Comparison of ENCODE assay signal across 31 cellular contexts in genomic region chrX:123740006-123740405, GRCh38. TPM values are rescaled to one million over a fixed set of nuclear protein-coding genes. Genes with fewer than 3 reads are reported as not detected.
A peak's percentile ranks its signal among the peaks of the same experiment; 100 is the strongest.
DNase-seq lines count a peak whose midpoint lies in the region; ATAC-seq, FAIRE-seq and TF ChIP-seq lines count a peak whose summit lies in the region.
"Had no signal": no experiment of that assay in that cellular context is flagged by ENCODE, and none has a peak within 500 bp of the region (broad histone marks: within the 10 kb centered on the region; RNA-seq: fewer than 3 reads in every experiment).

No MANE protein-coding gene starts in this region.

- no peak overlapping the region for H2BK120ac ChIP-seq in H1 (replicated peaks; ENCODE audit: low read depth, low read length)

- H2AFZ ChIP-seq in H1 (ENCODE audit: low read length): no peak overlapping the region; the same call in 1 of the 2 replicates
- H2AFZ ChIP-seq: parathyroid adenoma had no signal

- no peak overlapping the region for H3K4ac ChIP-seq in H1 (replicated peaks; ENCODE audit: insufficient read length, low read depth, low read length)

- TF ChIP-seq EP300 in H1 (IDR thresholded peaks at IDR 0.05; ENCODE audit: borderline replicate concordance in 1 of 2, low read depth in 2 of 2, low read length in 2 of 2): no peak

- H3K4me2 ChIP-seq in H1 (ENCODE audit: insufficient read depth in 1 of 2, low read depth in 2 of 2, low read length in 2 of 2): no peak overlapping the region
- H3K4me2 ChIP-seq: BLaER1 had no signal

- WGBS in H1 (ENCODE audit: extremely low coverage in 1 of 2, insufficient coverage in 1 of 2, insufficient read length in 1 of 2, insufficient replicate concordance in 2 of 2, low coverage in 1 of 2, low lambda C conversion rate in 2 of 2, missing lambda C conversion rate in 1 of 2), 2 experiments: 19% methylated on average over 1 of the region's 1 CpG; no CpG with 5 or more reads in 1 of the 2 experiments

- no peak overlapping the region for H2BK12ac ChIP-seq in H1 (ENCODE audit: low read depth, low read length)

- H3K18ac ChIP-seq in H1 (ENCODE audit: extremely low read depth, low read length): no peak overlapping the region

- H3K23me2 ChIP-seq in H1 (ENCODE audit: low read depth, low read length): no peaks in the 10 kb centered on the region

- no peak overlapping the region for H3K14ac ChIP-seq in H1 (ENCODE audit: insufficient read length)

- no peaks in the 10 kb centered on the region for H3K79me2 ChIP-seq in H1 (ENCODE audit: control insufficient read depth in 1 of 2, insufficient read depth in 2 of 2, low read length in 2 of 2)
- H3K79me2 ChIP-seq: parathyroid adenoma had no signal

- no peak overlapping the region for H4K8ac ChIP-seq in H1 (ENCODE audit: extremely low read depth, insufficient read depth, low read length)

- H3K23ac ChIP-seq in H1 (ENCODE audit: insufficient read length): no peak overlapping the region

- no peak overlapping the region for H2BK15ac ChIP-seq in H1 (ENCODE audit: low read length)

- H3K9ac ChIP-seq in H1 (replicated peaks in 1 of 4; ENCODE audit: extremely low read depth in 1 of 4, low read depth in 3 of 4, low read length in 3 of 4): no peak overlapping the region
- H3K9ac ChIP-seq: BLaER1, parathyroid adenoma had no signal

- TF ChIP-seq CTCF in GM12872 (IDR thresholded peaks at IDR 0.05; ENCODE audit: insufficient read depth, low read depth, low read length) (peak; percentile 32; the same call in 1 of the 3 replicates), HEK293 (tag by site-specific recombination; IDR thresholded peaks at IDR 0.05) (no peak), H1 (IDR thresholded peaks at IDR 0.05; ENCODE audit: control extremely low read depth in 1 of 3, insufficient read depth in 1 of 3, low read depth in 1 of 3, low read length in 3 of 3) (peak in 1 of 3 experiments; percentile 30; a peak in 1 of 4 replicates)

- H2AK5ac ChIP-seq in H1 (ENCODE audit: low read depth, low read length): no peak overlapping the region

- peak; percentile 36 for FAIRE-seq in H1 (lab: Jason Lieb, UNC)
- FAIRE-seq: GM19239, H54, keratinocyte, TTC549 had no signal

- no peaks in the 10 kb centered on the region for H3K79me1 ChIP-seq in H1 (ENCODE audit: low read depth, low read length)

- 0 out of 2 replicates have a peak, but pooled peaks cover 3% of the 10 kb centered on the region for H3K4me1 ChIP-seq in HEK293 (ENCODE audit: control insufficient read depth, insufficient read depth, low read length)
- H3K4me1 ChIP-seq in H1 (replicated peaks in 1 of 4; ENCODE audit: control insufficient read depth in 3 of 4, insufficient read depth in 4 of 4, low read length in 3 of 4): peaks cover 0 to 3% (median 0%) of the 10 kb centered on the region in 4 experiments; a peak in 2 of 7 replicates
- H3K4me1 ChIP-seq: parathyroid adenoma, suprapubic skin had no signal

- H3K36me3 ChIP-seq in HEK293 (ENCODE audit: control insufficient read depth in 2 of 2, insufficient read depth in 1 of 2, low read length in 2 of 2) (no peaks in the 10 kb centered on the region), H1 (ENCODE audit: control insufficient read depth in 2 of 4, insufficient read depth in 4 of 4, low read length in 3 of 4) (no peaks in the 10 kb centered on the region)
- H3K36me3 ChIP-seq: BLaER1, suprapubic skin had no signal

- TF ChIP-seq POLR2A in H1 (IDR thresholded peaks at IDR 0.05; ENCODE audit: control extremely low read depth in 1 of 2, low read depth in 2 of 2, low read length in 2 of 2): no peak

- DNase-seq in NCI-H82 (lab: John Stamatoyannopoulos, UW) (peak; percentile 77), H1 (ENCODE audit: low read depth in 1 of 2, low spot score in 2 of 2) (no peak), NCI-H2196 treated with DMSO at 0.1 percent for 48 hours (lab: John Stamatoyannopoulos, UW; ENCODE audit: unreplicated experiment) (no peak)
- DNase-seq: activated CD4-positive, alpha-beta T cell treated with anti-CD3 and anti-CD28 coated beads, Interleukin-2, amount 50 U/mL, for 48 hours; activated naive CD8-positive, alpha-beta T cell treated with anti-CD3 and anti-CD28 coated beads, Interleukin-2, amount 50 U/mL, for 24 hours; activated T-cell treated with anti-CD3 and anti-CD28 coated beads, Interleukin-2, amount 50 U/mL, for 72 hours; central memory CD4-positive, alpha-beta T cell; DMS153; glutamatergic neuron; left ventricle myocardium superior; NCI-H1092; NCI-H187 treated with DMSO at 0.1 percent for 48 hours; NCI-H2227 treated with DMSO at 0.1 percent for 48 hours; NCI-H748 treated with DMSO at 0.1 percent for 48 hours; right cardiac atrium; stimulated activated CD4-positive, alpha-beta T cell treated with anti-CD3 and anti-CD28 coated beads, Interleukin-1b, Interleukin-23, amount 100 ng/mL, for 48 hours; stimulated activated naive CD4-positive, alpha-beta T cell treated with Interleukin-2 at 50 U/mL for 16 hours had no signal

- H4K5ac ChIP-seq in H1 (ENCODE audit: insufficient read length, low read depth, low read length): no peak overlapping the region

- no peak overlapping the region for H3K56ac ChIP-seq in H1 (replicated peaks; ENCODE audit: insufficient read length, low read depth, low read length)

- CTCF ChIA-PET in HEK293 (lab: Yijun Ruan, JAX) (interaction anchor here (0.7 to 1.1 kb wide), 2 partner anchors 38 to 115 kb away, joined by 3 to 4 read pairs; no protein-coding TSS in a partner anchor), H1 (lab: Charles Lee; ENCODE audit: partially characterized antibody) (interaction anchor here (1.0 to 1.7 kb wide), 4 partner anchors 10 to 188 kb away, joined by 3 to 4 read pairs (median 3); no protein-coding TSS in a partner anchor)

- no peak overlapping the region for H2BK20ac ChIP-seq in H1 (ENCODE audit: low read length)

- H3K4me3 ChIP-seq in HEK293 (ENCODE audit: low read depth, low read length): no peak overlapping the region
- H3K4me3 ChIP-seq in H1 (ENCODE audit: extremely low read depth in 1 of 4, insufficient read depth in 2 of 4, low read depth in 3 of 4, low read length in 4 of 4): no peak overlapping the region
- H3K4me3 ChIP-seq: BLaER1, SK-N-MC, suprapubic skin had no signal

- POLR2A ChIA-PET in HEK293 (lab: Yijun Ruan, JAX) (no interaction called here), H1 (lab: Charles Lee; ENCODE audit: partially characterized antibody) (interaction anchor here (1.1 kb wide), 1 partner anchor 8 kb away, joined by 3 read pairs; no protein-coding TSS in a partner anchor)

- H4K20me1 ChIP-seq in H1 (replicated peaks in 1 of 2; ENCODE audit: control insufficient read depth in 1 of 2, insufficient read depth in 2 of 2, low read length in 2 of 2): no peaks in the 10 kb centered on the region
- H4K20me1 ChIP-seq: BLaER1 had no signal

- H3K9me3 ChIP-seq in HEK293 (ENCODE audit: control insufficient read depth, insufficient read depth, low read depth, low read length) (no peaks in the 10 kb centered on the region), H1 (ENCODE audit: insufficient read depth in 2 of 2, low read depth in 1 of 2, low read length in 1 of 2) (no peaks in the 10 kb centered on the region)
- H3K9me3 ChIP-seq: BLaER1, suprapubic skin had no signal

- H2BK5ac ChIP-seq in H1 (ENCODE audit: low read depth, low read length): no peak overlapping the region

- ATAC-seq in GM21717 (IDR thresholded peaks at IDR 0.05; ENCODE audit: unreplicated experiment) (no peak), GM18519 (IDR thresholded peaks at IDR 0.05; ENCODE audit: low FRiP score, unreplicated experiment) (no peak), HG03175 (IDR thresholded peaks at IDR 0.05; ENCODE audit: unreplicated experiment) (no peak)
- ATAC-seq: activated naive CD8-positive, alpha-beta T cell treated with anti-CD3 and anti-CD28 coated beads, Interleukin-2, amount 50 U/mL, for 24 hours; activated T-cell treated with anti-CD3 and anti-CD28 coated beads, Interleukin-2, amount 50 U/mL, for 72 hours; left ventricle myocardium superior; right cardiac atrium had no signal

- no peak overlapping the region for H4K91ac ChIP-seq in H1 (replicated peaks; ENCODE audit: insufficient read length, low read length)

- no peaks in the 10 kb centered on the region for H3K27me3 ChIP-seq in H1 (replicated peaks in 1 of 4; ENCODE audit: control insufficient read depth in 3 of 4, extremely low read depth in 1 of 4, insufficient read depth in 3 of 4, low read length in 3 of 4)
- H3K27me3 ChIP-seq: BLaER1, suprapubic skin had no signal

- H3K27ac ChIP-seq in HEK293 (ENCODE audit: extremely low read depth, low read depth, low read length): no peak overlapping the region
- H3K27ac ChIP-seq in H1 (ENCODE audit: low read depth, low read length): no peak overlapping the region
- H3K27ac ChIP-seq: BLaER1, parathyroid adenoma, RWPE1, SK-N-MC, suprapubic skin had no signal

- no peak for TF ChIP-seq RAD21 in H1 (IDR thresholded peaks at IDR 0.05 in 1 of 2, conservative IDR thresholded peaks at IDR 0.05 in 1 of 2; ENCODE audit: low read depth in 2 of 2, low read length in 2 of 2)

TF ChIP-seq in HEK293, 187 proteins besides CTCF, POLR2A, EP300 and RAD21:
- TF ChIP-seq ZBTB21 (tag by site-specific recombination; IDR thresholded peaks at IDR 0.05): no peak
- TF ChIP-seq OVOL3 (tag by site-specific recombination; IDR thresholded peaks at IDR 0.05): no peak
- TF ChIP-seq ZBTB8A (tag by site-specific recombination; IDR thresholded peaks at IDR 0.05): no peak
- no peak for TF ChIP-seq ZNF654 (tag by site-specific recombination; IDR thresholded peaks at IDR 0.05; ENCODE audit: low read depth)
- TF ChIP-seq ZIC2 (tag by site-specific recombination; IDR thresholded peaks at IDR 0.05): peak; percentile 71

TF ChIP-seq in H1, 55 proteins besides CTCF, POLR2A, EP300 and RAD21 (continues in another document):
- TF ChIP-seq E2F6 (IDR thresholded peaks at IDR 0.05): no peak
- no peak for TF ChIP-seq CBX8 (IDR thresholded peaks at IDR 0.05; ENCODE audit: borderline replicate concordance, low read depth, low read length)
- TF ChIP-seq TCF12 (IDR thresholded peaks at IDR 0.05; ENCODE audit: low read depth, low read length): no peak
- no peak for TF ChIP-seq FOSL1 (IDR thresholded peaks at IDR 0.05; ENCODE audit: insufficient read depth, low read depth, low read length)
- no peak for TF ChIP-seq CHD2 (IDR thresholded peaks at IDR 0.05; ENCODE audit: low read length)

RNA-seq across cellular contexts. Expression of gene THOC2, which starts 7.2 kb away (rescaled TPM):
- 68.8 and 69.3 TPM in 2 replicates for total RNA-seq in H1 (2021; fragmentation: NEBNext Ultra II Directional; extraction: Animal tissue kit (Norgen Biotek cat#: 25700))
- 17.8 and 32.7 TPM in 2 replicates for polyA plus RNA-seq in H1 (2011; rRNA removed)
- 44.9 TPM for polyA plus RNA-seq in H1 (2011; cell fraction: cytosol; rRNA removed)
- 25.4 TPM for polyA plus RNA-seq in H1 (2011; cell fraction: nucleus; rRNA removed)
- 31.4 to 61.9 TPM (median 35.9 TPM) in 4 replicates for polyA plus RNA-seq in H1 (2012, experiment 1 of 2)
- 3.3 TPM for polyA plus RNA-seq in H1 (2012, experiment 2 of 2)
- 92.1 TPM for polyA plus RNA-seq in H1 (2013, experiment 1 of 2)
- polyA plus RNA-seq in H1 (2013, experiment 2 of 2): 90.9 TPM
- 45.8 and 70.5 TPM in 2 replicates for polyA minus RNA-seq in H1 (2011; rRNA and poly(A)+ RNA removed)
- 21.7 TPM for polyA minus RNA-seq in H1 (2011; cell fraction: cytosol; rRNA and poly(A)+ RNA removed)
- polyA minus RNA-seq in H1 (2011; cell fraction: nucleus; rRNA and poly(A)+ RNA removed): 118 TPM
